ENCODE assay signal across 8 cellular contexts in the genomic region with DNA sequence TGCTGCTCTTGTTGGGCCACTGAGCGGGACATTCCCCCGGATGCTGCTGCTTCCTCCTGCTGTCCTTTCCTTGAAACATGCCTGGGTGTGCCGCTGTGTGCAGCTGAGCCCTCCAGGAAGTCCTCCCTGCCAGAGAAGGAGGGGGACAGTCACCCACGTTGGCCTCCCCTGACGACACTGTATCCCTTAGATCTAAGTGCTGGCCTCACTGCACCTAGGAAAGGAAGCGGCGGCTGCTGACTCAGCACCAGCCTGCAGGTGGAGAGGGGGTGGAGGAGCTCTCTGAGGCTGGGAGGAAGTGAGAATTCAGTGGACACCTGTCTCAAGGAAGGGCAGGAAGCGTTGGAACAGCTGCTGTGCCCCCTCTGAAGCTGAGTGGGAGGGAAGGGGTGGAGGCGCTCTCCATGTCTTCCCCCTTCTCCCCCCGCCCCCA.
DNase-seq lines count a peak whose midpoint lies in the region; ATAC-seq and TF ChIP-seq lines count a peak whose summit lies in the region.

No MANE protein-coding gene starts in this region.

- peaks cover 8% of the 10 kb centered on the region for H3K27me3 Mint-ChIP-seq in Calu3 (ENCODE audit: unreplicated experiment)

- no peaks in the 10 kb centered on the region for H3K36me3 Mint-ChIP-seq in Calu3 (ENCODE audit: insufficient read depth, unreplicated experiment)

- H3K4me3 Mint-ChIP-seq in Calu3 (ENCODE audit: low read depth, unreplicated experiment), result no peak overlapping the region

- H3K27ac Mint-ChIP-seq in Calu3 (ENCODE audit: unreplicated experiment), result no peak overlapping the region

- TF ChIP-seq CTCF in Calu3 (IDR thresholded peaks at IDR 0.05; ENCODE audit: unreplicated experiment), result no peak

- H3K9me3 Mint-ChIP-seq in Calu3 (ENCODE audit: low read depth, unreplicated experiment), result no peaks in the 10 kb centered on the region

- no TSS peak for BruUV-seq in Calu3 (replicated peaks; lab: Mats Ljungman, UMichigan)

- intact Hi-C loops in Calu3 (cut with micrococcal nuclease; ENCODE audit: unreplicated experiment), result no loop called here

- peaks cover 9% of the 10 kb centered on the region for H3K4me1 Mint-ChIP-seq in Calu3 (ENCODE audit: low read depth, unreplicated experiment)

- DNase-seq in Calu3, result peak; percentile 50
- DNase-seq in stimulated activated CD4-positive, alpha-beta T cell treated with anti-CD3 and anti-CD28 coated beads, Interleukin-4, amount 100 ng/mL, for 24 hours, result peak; percentile 35
- no peak for DNase-seq in NCI-H774 (lab: John Stamatoyannopoulos, UW)

- CTCF ChIA-PET in Calu3 (lab: Charles Lee), result interaction anchor here (0.8 kb wide), 1 partner anchor 62 kb away, joined by 6 read pairs; no protein-coding TSS in a partner anchor

- ATAC-seq in GM19438 (IDR thresholded peaks at IDR 0.05; ENCODE audit: low read depth, unreplicated experiment) (peak; percentile 82), HG03457 (IDR thresholded peaks at IDR 0.05; ENCODE audit: unreplicated experiment) (peak; percentile 72), esophagus mucosa (peak; percentile 75), GM21360 (IDR thresholded peaks at IDR 0.05; ENCODE audit: unreplicated experiment) (no peak)
- ATAC-seq in activated CD4-positive, CD25-positive, alpha-beta regulatory T cell treated with anti-CD3 and anti-CD28 coated beads, Interleukin-2, amount 50 U/mL, for 24 hours, result peak; percentile 70 to 71
